8 cellular contexts compared by ENCODE assay signal in genomic region chr5:164312801-164313200, GRCh38.
"Had no signal": no experiment of that assay in that cellular context is flagged by ENCODE, and none has a peak within 500 bp of the region (broad histone marks: within the 10 kb centered on the region; RNA-seq: fewer than 3 reads in every experiment).

No MANE protein-coding gene starts in this region.

- FAIRE-seq: HepG2, HTR-8/SVneo had no signal

- H3K36me3 Mint-ChIP-seq: IgD-negative memory B cell had no signal

- ATAC-seq: HepG2 had no signal

- H3K9ac ChIP-seq: KMS-11 had no signal

- H3K4me1 Mint-ChIP-seq: IgD-negative memory B cell had no signal

- H3K4me3 Mint-ChIP-seq: IgD-negative memory B cell had no signal

- H3K27ac ChIP-seq: HL-60, KMS-11 had no signal

- H3K9me3 Mint-ChIP-seq: IgD-negative memory B cell had no signal

- H3K4me2 ChIP-seq: KMS-11 had no signal

- H3K27me3 Mint-ChIP-seq: IgD-negative memory B cell had no signal

- DNase-seq: IMR-90, KBM-7, KG1 had no signal

- H3K27ac Mint-ChIP-seq: IgD-negative memory B cell had no signal
